In the genomic region with DNA sequence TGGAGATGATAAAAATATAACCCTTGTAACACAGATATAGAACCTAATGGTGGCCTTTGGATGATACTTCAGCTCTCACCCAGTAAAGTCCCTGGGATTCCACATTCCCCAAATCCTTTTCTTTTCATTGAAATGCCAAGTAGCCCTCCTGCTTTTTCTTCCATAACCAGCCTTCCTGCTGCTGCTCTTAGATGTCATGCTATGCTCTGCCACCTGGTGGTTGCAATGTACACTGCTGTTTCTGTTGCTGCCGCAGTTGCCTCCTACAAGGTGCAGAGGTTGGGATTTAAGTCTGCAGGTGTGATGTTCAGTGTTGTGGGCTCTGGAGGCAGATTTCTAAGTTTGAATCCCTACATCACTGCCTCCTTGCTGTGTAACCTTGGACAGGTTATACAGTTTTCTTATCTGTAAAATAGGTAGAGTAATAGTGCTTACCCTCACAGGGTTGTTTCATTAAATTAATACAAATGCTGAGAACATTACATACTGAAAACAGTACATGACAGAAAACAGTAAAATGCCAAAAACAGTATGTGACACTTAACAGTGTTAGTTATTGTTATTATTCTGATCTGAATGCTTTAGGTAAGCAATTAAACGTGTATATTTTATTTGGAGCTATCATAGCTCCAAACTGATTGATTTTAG, we compare ENCODE assay signal across 8 cellular contexts.
DNase-seq lines count a peak whose midpoint lies in the region; ATAC-seq, FAIRE-seq and TF ChIP-seq lines count a peak whose summit lies in the region.

No MANE protein-coding gene starts in this region.

- no peak overlapping the region for H3K27ac ChIP-seq in MM.1S (ENCODE audit: low read length)
- H3K27ac ChIP-seq in ovary: no peak overlapping the region
- H3K27ac ChIP-seq in transverse colon: no peak overlapping the region

- H3K36me3 ChIP-seq in MM.1S (replicated peaks; ENCODE audit: insufficient read depth, low read length): no peaks in the 10 kb centered on the region
- H3K36me3 ChIP-seq in ovary: no peaks in the 10 kb centered on the region
- peaks cover 0 to 3% (median 0%) of the 10 kb centered on the region in 4 donors for H3K36me3 ChIP-seq in transverse colon

- H2AFZ ChIP-seq in MM.1S (ENCODE audit: low read length): no peak overlapping the region

- H3K9me2 ChIP-seq in MM.1S (replicated peaks; ENCODE audit: insufficient read depth, low read length): no peaks in the 10 kb centered on the region

- TF ChIP-seq POLR2A in ovary (IDR thresholded peaks at IDR 0.05) (no peak), transverse colon (IDR thresholded peaks at IDR 0.05) (no peak)

- peak; percentile 72 for ATAC-seq in GM21737 (IDR thresholded peaks at IDR 0.05; ENCODE audit: unreplicated experiment)

- H4K20me1 ChIP-seq in MM.1S (ENCODE audit: insufficient read depth, low read length): no peaks in the 10 kb centered on the region

- peaks cover 3% of the 10 kb centered on the region; the same call in 1 of the 2 replicates for H3K4me1 ChIP-seq in MM.1S (ENCODE audit: low read length)
- H3K4me1 ChIP-seq in ovary (ENCODE audit: insufficient read depth): no peaks in the 10 kb centered on the region
- peaks cover 0 to 7% (median 0%) of the 10 kb centered on the region in 4 donors for H3K4me1 ChIP-seq in transverse colon

- no peak overlapping the region for H3K9ac ChIP-seq in MM.1S (ENCODE audit: low read length)

- TF ChIP-seq EP300 in ovary (IDR thresholded peaks at IDR 0.05): no peak
- TF ChIP-seq EP300 in transverse colon (IDR thresholded peaks at IDR 0.05; ENCODE audit: low read depth): no peak

- WGBS in ovary, 3 donors: 37 to 43% (median 39%) methylated on average over 2 of the region's 2 CpGs
- WGBS in transverse colon (ENCODE audit: low coverage in 1 of 2), 2 donors: 33 to 41% methylated on average over 2 of the region's 2 CpGs

- H3K4me2 ChIP-seq in MM.1S (ENCODE audit: low read depth, low read length): no peak overlapping the region

- H3K79me2 ChIP-seq in MM.1S (ENCODE audit: low read length): peaks cover 10% of the 10 kb centered on the region; the same call in 1 of the 2 replicates

- no peak overlapping the region for H3K4me3 ChIP-seq in MM.1S (ENCODE audit: low read length)
- H3K4me3 ChIP-seq in ovary: no peak overlapping the region
- H3K4me3 ChIP-seq in transverse colon: no peak overlapping the region

- DNase-seq in D721Med (ENCODE audit: insufficient read length, low spot score): peak; percentile 53
- peak; percentile 89 for DNase-seq in MM.1S
- peak; percentile 17 for DNase-seq in SHP77 treated with DMSO at 0.1 percent for 48 hours (lab: John Stamatoyannopoulos, UW)
- peak; percentile 88 for DNase-seq in activated effector memory CD4-positive, alpha-beta T cell treated with anti-CD3 and anti-CD28 coated beads, Interleukin-2, amount 50 U/mL, for 16 hours
- DNase-seq in germinal center (ENCODE audit: low spot score): peak; percentile 60
- peak; percentile 70 to 82 (median 76) for DNase-seq in ovary
- peak; percentile 83 for DNase-seq in transverse colon

- H3K27me3 ChIP-seq in MM.1S (replicated peaks; ENCODE audit: insufficient read depth, low read length): no peaks in the 10 kb centered on the region
- H3K27me3 ChIP-seq in ovary: no peaks in the 10 kb centered on the region
- H3K27me3 ChIP-seq in transverse colon: no peaks in the 10 kb centered on the region

- in situ Hi-C loops in transverse colon (cut with MboI; ENCODE audit: low pct_ligation_motif_present in 1 of 4, low pct_unique_long_range_greater_than_20kb in 1 of 4, low sequenced_read_pairs in 3 of 4): loop anchor here (5.0 to 10.0 kb wide), 2 partner anchors 168 to 181 kb away; partner anchors contain the start of gene KIF14 (in 3 of the 4)

- intact Hi-C loops in ovary (cut with DNase I): loop anchor here (2.0 to 10.0 kb wide), 4 partner anchors 138 to 181 kb away; partner anchors contain the start of genes KIF14 (in 2 of the 4) and DDX59 (in 1 of the 4)
- intact Hi-C loops in transverse colon (cut with DNase I; ENCODE audit: low total_unique reads): loop anchor here (10.0 kb wide), 1 partner anchor 138 kb away; the partner anchor contains the start of gene DDX59

- TF ChIP-seq CTCF in D721Med (IDR thresholded peaks at IDR 0.05; ENCODE audit: insufficient read depth, missing control alignments) (peak; percentile 100), MM.1S (IDR thresholded peaks at IDR 0.05; ENCODE audit: low read length) (peak; percentile 99), ovary (IDR thresholded peaks at IDR 0.05) (peak; percentile 30 to 92 (median 84)), transverse colon (IDR thresholded peaks at IDR 0.05) (peak; percentile 87 to 91 (median 90))

- peak; percentile 93 for FAIRE-seq in D721Med (lab: Jason Lieb, UNC)

- H3K9me3 ChIP-seq in MM.1S (replicated peaks; ENCODE audit: insufficient read depth, low read length): no peaks in the 10 kb centered on the region
- H3K9me3 ChIP-seq in ovary: no peaks in the 10 kb centered on the region
- H3K9me3 ChIP-seq in transverse colon: no peaks in the 10 kb centered on the region

- H3F3A ChIP-seq in MM.1S (ENCODE audit: insufficient read depth, low read length): no peaks in the 10 kb centered on the region

Comparison
In these comparisons a context has a peak if more than half of its experiments do, and no peak if none do; other contexts are left out.
1. DNase-seq: peak in every context shown above with its lines; median percentile 89 in MM.1S; 88 in activated effector memory CD4-positive, alpha-beta T cell treated with anti-CD3 and anti-CD28 coated beads, Interleukin-2, amount 50 U/mL, for 16 hours; 83 in transverse colon; 76 in ovary; 60 in germinal center; 53 in D721Med; 17 in SHP77 treated with DMSO at 0.1 percent for 48 hours.